6 cellular contexts compared by ENCODE assay signal in genomic region chr2:599601-600000, GRCh38.
"Had no signal": no experiment of that assay in that cellular context is flagged by ENCODE, and none has a peak within 500 bp of the region (broad histone marks: within the 10 kb centered on the region; RNA-seq: fewer than 3 reads in every experiment).

No MANE protein-coding gene starts in this region.

- ATAC-seq: HCT116, K562 had no signal

- DNase-seq: GM23248, GOT3, H7, IMR-90 had no signal
